25 cellular contexts compared by ENCODE assay signal in genomic region chr2:44155577-44156446, GRCh38. TPM values are rescaled to one million over a fixed set of nuclear protein-coding genes. Genes with fewer than 3 reads are reported as not detected.
A peak's percentile ranks its signal among the peaks of the same experiment; 100 is the strongest.
DNase-seq lines count a peak whose midpoint lies in the region; ATAC-seq, FAIRE-seq and TF ChIP-seq lines count a peak whose summit lies in the region.
"Had no signal": no experiment of that assay in that cellular context is flagged by ENCODE, and none has a peak within 500 bp of the region (broad histone marks: within the 10 kb centered on the region; RNA-seq: fewer than 3 reads in every experiment).

No MANE protein-coding gene starts in this region.

- H3K27ac ChIP-seq in PC-3 (ENCODE audit: low read length) (no peak overlapping the region), parathyroid adenoma (no peak overlapping the region), aorta (ENCODE audit: low read depth in 1 of 2, low read length in 2 of 2) (peak overlapping the region in 1 of 2 donors; percentile 45)
- H3K27ac ChIP-seq: HL-60 had no signal

- H3K4me2 ChIP-seq in PC-3 (ENCODE audit: low read length) (no peak overlapping the region), parathyroid adenoma (ENCODE audit: low read length) (no peak overlapping the region)

- H3K9ac ChIP-seq in PC-3 (ENCODE audit: low read length) = no peak overlapping the region
- H3K9ac ChIP-seq in parathyroid adenoma = no peak overlapping the region

- no peaks in the 10 kb centered on the region for H3K27me3 Mint-ChIP-seq in chondrocyte (ENCODE audit: low read depth)
- H3K27me3 Mint-ChIP-seq in naive thymus-derived CD8-positive, alpha-beta T cell = no peaks in the 10 kb centered on the region
- H3K27me3 Mint-ChIP-seq: activated naive CD8-positive, alpha-beta T cell treated with anti-CD3 and anti-CD28 coated beads, Interleukin-2, amount 10 ng/mL, durations not matched to agents 7 days and 5 days; central memory CD8-positive, alpha-beta T cell had no signal

- H3K4me1 ChIP-seq in PC-3 (ENCODE audit: insufficient read depth, low read length) (no peaks in the 10 kb centered on the region), parathyroid adenoma (no peaks in the 10 kb centered on the region), aorta (ENCODE audit: control insufficient read depth in 1 of 2, insufficient read depth in 2 of 2, low read length in 2 of 2) (no peaks in the 10 kb centered on the region)

- H2AFZ ChIP-seq in PC-3 (ENCODE audit: low read length) (no peak overlapping the region), parathyroid adenoma (peak overlapping the region; percentile 49)

- POLR2A ChIA-PET in PC-3 (lab: Charles Lee; ENCODE audit: unreplicated experiment) = no interaction called here
- POLR2A ChIA-PET in naive thymus-derived CD8-positive, alpha-beta T cell (lab: Charles Lee) = interaction anchor here (1.1 kb wide), 1 partner anchor 13 kb away, joined by 4 read pairs; the partner anchor contains the start of gene PPM1B

- no peaks in the 10 kb centered on the region for H3K79me2 ChIP-seq in PC-3 (ENCODE audit: low read length)
- H3K79me2 ChIP-seq in parathyroid adenoma = no peaks in the 10 kb centered on the region

- no peak for TF ChIP-seq POLR2A in H54 (IDR thresholded peaks at IDR 0.05; ENCODE audit: low read depth, low read length)

- H3K27me3 ChIP-seq in PC-3 (ENCODE audit: low read length) (no peaks in the 10 kb centered on the region), parathyroid adenoma (ENCODE audit: control insufficient read depth, insufficient read depth, low read length) (no peaks in the 10 kb centered on the region), aorta (ENCODE audit: control insufficient read depth in 1 of 2, insufficient read depth in 2 of 2, low read length in 1 of 2) (no peaks in the 10 kb centered on the region)
- H3K27me3 ChIP-seq: right atrium auricular region had no signal

- intact Hi-C loops in PC-3 (cut with micrococcal nuclease) (no loop called here), aorta (cut with DNase I) (no loop called here)

- WGBS in aorta, 2 donors = 62 to 79% methylated on average over 6 of the region's 6 CpGs

- H3K36me3 ChIP-seq in PC-3 (ENCODE audit: low read depth, low read length) (no peaks in the 10 kb centered on the region), parathyroid adenoma (ENCODE audit: control insufficient read depth, insufficient read depth, low read length) (no peaks in the 10 kb centered on the region), aorta (ENCODE audit: control insufficient read depth in 1 of 2, insufficient read depth in 2 of 2, low read length in 1 of 2) (no peaks in the 10 kb centered on the region)
- H3K36me3 ChIP-seq: right atrium auricular region had no signal

- peak; percentile 35 for ATAC-seq in PC-3
- ATAC-seq in aorta (ENCODE audit: low FRiP score) = no peak
- no peak for ATAC-seq in HG02973 (IDR thresholded peaks at IDR 0.05; ENCODE audit: unreplicated experiment)
- ATAC-seq in naive thymus-derived CD8-positive, alpha-beta T cell = no peak
- ATAC-seq: activated CD8-positive, alpha-beta T cell treated with anti-CD3 and anti-CD28 coated beads, Interleukin-2, amount 10 ng/mL, durations not matched to agents 7 days and 5 days; activated T-cell treated with anti-CD3 and anti-CD28 coated beads, Interleukin-2, amount 50 U/mL, for 72 hours; CD8-positive, alpha-beta T cell; left colon; WTC11 had no signal

- no peak overlapping the region for H3K4me3 Mint-ChIP-seq in chondrocyte (ENCODE audit: unreplicated experiment)
- H3K4me3 Mint-ChIP-seq in naive thymus-derived CD8-positive, alpha-beta T cell = no peak overlapping the region
- H3K4me3 Mint-ChIP-seq: activated CD8-positive, alpha-beta T cell treated with anti-CD3 and anti-CD28 coated beads, Interleukin-2, amount 10 ng/mL, durations not matched to agents 7 days and 5 days; activated naive CD8-positive, alpha-beta T cell treated with anti-CD3 and anti-CD28 coated beads, Interleukin-2, amount 10 ng/mL, durations not matched to agents 7 days and 5 days; activated T-cell treated with anti-CD3 and anti-CD28 coated beads, Interleukin-2, amount 50 U/mL, for 72 hours; CD8-positive, alpha-beta T cell; central memory CD8-positive, alpha-beta T cell; mesothelial cell of epicardium; T-helper 1 cell treated with Interleukin-12 subunit alpha and Interleukin-12 subunit beta and Interleukin-4 antibody, amounts not matched to agents 30 μg/mL and 1 μg/mL, for 36 hours; WTC11 had no signal

- H3K27ac Mint-ChIP-seq in chondrocyte (ENCODE audit: unreplicated experiment) = peak overlapping the region; percentile 27
- no peak overlapping the region for H3K27ac Mint-ChIP-seq in naive thymus-derived CD8-positive, alpha-beta T cell
- H3K27ac Mint-ChIP-seq: activated CD8-positive, alpha-beta T cell treated with anti-CD3 and anti-CD28 coated beads, Interleukin-2, amount 10 ng/mL, durations not matched to agents 7 days and 5 days; activated naive CD8-positive, alpha-beta T cell treated with anti-CD3 and anti-CD28 coated beads, Interleukin-2, amount 10 ng/mL, durations not matched to agents 7 days and 5 days; activated T-cell treated with anti-CD3 and anti-CD28 coated beads, Interleukin-2, amount 50 U/mL, for 72 hours; CD8-positive, alpha-beta T cell; mesothelial cell of epicardium; T-helper 1 cell treated with Interleukin-12 subunit alpha and Interleukin-12 subunit beta and Interleukin-4 antibody, amounts not matched to agents 30 μg/mL and 1 μg/mL, for 36 hours; WTC11 had no signal

- H3K36me3 Mint-ChIP-seq in chondrocyte (ENCODE audit: low read depth) = no peaks in the 10 kb centered on the region
- H3K36me3 Mint-ChIP-seq in naive thymus-derived CD8-positive, alpha-beta T cell = no peaks in the 10 kb centered on the region
- H3K36me3 Mint-ChIP-seq: activated naive CD8-positive, alpha-beta T cell treated with anti-CD3 and anti-CD28 coated beads, Interleukin-2, amount 10 ng/mL, durations not matched to agents 7 days and 5 days; CD8-positive, alpha-beta T cell; mesothelial cell of epicardium; WTC11 had no signal

- TF ChIP-seq CTCF in PC-3 (conservative IDR thresholded peaks at IDR 0.05; ENCODE audit: low read depth, low read length) (no peak), chondrocyte (IDR thresholded peaks at IDR 0.05) (no peak), parathyroid adenoma (IDR thresholded peaks at IDR 0.05) (no peak)

- H3K9me3 ChIP-seq in PC-3 (ENCODE audit: low read length) (no peaks in the 10 kb centered on the region), parathyroid adenoma (ENCODE audit: control insufficient read depth, low read length) (no peaks in the 10 kb centered on the region), aorta (ENCODE audit: control insufficient read depth, low read length) (no peaks in the 10 kb centered on the region)
- H3K9me3 ChIP-seq: right atrium auricular region had no signal

- CTCF ChIA-PET in PC-3 (lab: Charles Lee) = no interaction called here

- no peaks in the 10 kb centered on the region for H4K20me1 ChIP-seq in PC-3 (ENCODE audit: low read length)

- H3K9me3 Mint-ChIP-seq in chondrocyte (ENCODE audit: low read depth) = no peaks in the 10 kb centered on the region
- H3K9me3 Mint-ChIP-seq in naive thymus-derived CD8-positive, alpha-beta T cell = no peaks in the 10 kb centered on the region
- H3K9me3 Mint-ChIP-seq: activated naive CD8-positive, alpha-beta T cell treated with anti-CD3 and anti-CD28 coated beads, Interleukin-2, amount 10 ng/mL, durations not matched to agents 7 days and 5 days; activated T-cell treated with anti-CD3 and anti-CD28 coated beads, Interleukin-2, amount 50 U/mL, for 72 hours; CD8-positive, alpha-beta T cell; central memory CD8-positive, alpha-beta T cell; T-helper 1 cell treated with Interleukin-12 subunit alpha and Interleukin-12 subunit beta and Interleukin-4 antibody, amounts not matched to agents 30 μg/mL and 1 μg/mL, for 36 hours had no signal

- peaks cover 8% of the 10 kb centered on the region for H3K4me1 Mint-ChIP-seq in chondrocyte (ENCODE audit: low read depth)
- H3K4me1 Mint-ChIP-seq in naive thymus-derived CD8-positive, alpha-beta T cell = peaks cover 0 to 3% (median 0%) of the 10 kb centered on the region in 4 donors
- H3K4me1 Mint-ChIP-seq: activated naive CD8-positive, alpha-beta T cell treated with anti-CD3 and anti-CD28 coated beads, Interleukin-2, amount 10 ng/mL, durations not matched to agents 7 days and 5 days; central memory CD8-positive, alpha-beta T cell; mesothelial cell of epicardium had no signal

- no TSS peak for BruUV-seq in PC-3 (replicated peaks; lab: Mats Ljungman, UMichigan)

- DNase-seq in H54 (ENCODE audit: insufficient read length, low spot score) = no peak
- peak; percentile 20 for DNase-seq in PC-3
- DNase-seq in chondrocyte (ENCODE audit: low spot score) = no peak
- no peak for DNase-seq in aorta
- DNase-seq in DMS114 treated with DMSO at 0.1 percent for 48 hours (lab: John Stamatoyannopoulos, UW; ENCODE audit: unreplicated experiment) = no peak
- DNase-seq in naive thymus-derived CD8-positive, alpha-beta T cell = no peak
- DNase-seq: activated CD8-positive, alpha-beta T cell treated with anti-CD3 and anti-CD28 coated beads, Interleukin-2, amount 10 ng/mL, durations not matched to agents 7 days and 5 days; activated naive CD8-positive, alpha-beta T cell treated with anti-CD3 and anti-CD28 coated beads, Interleukin-2, amount 10 ng/mL, durations not matched to agents 7 days and 5 days; activated T-cell treated with anti-CD3 and anti-CD28 coated beads, Interleukin-2, amount 50 U/mL, for 72 hours; CD8-positive, alpha-beta T cell; foreskin melanocyte; KBM-7; left colon; NCI-H69; RPMI8226; stimulated activated CD4-positive, alpha-beta T cell treated with anti-CD3 and anti-CD28 coated beads, Interleukin-1b, Interleukin-23, amount 100 ng/mL, for 48 hours had no signal

- H3K4me3 ChIP-seq in PC-3 (ENCODE audit: low read length) (no peak overlapping the region), parathyroid adenoma (ENCODE audit: low read depth, low read length) (no peak overlapping the region), aorta (ENCODE audit: low read length in 2 of 2) (no peak overlapping the region)
- H3K4me3 ChIP-seq: right atrium auricular region had no signal

- H3K9me2 ChIP-seq in PC-3 (replicated peaks; ENCODE audit: low read length) = no peaks in the 10 kb centered on the region

- H3F3A ChIP-seq in PC-3 (ENCODE audit: low read length, unreplicated experiment) = no peaks in the 10 kb centered on the region

- FAIRE-seq in H54 (lab: Jason Lieb, UNC) = peak; percentile 15
- FAIRE-seq: urothelium cell line had no signal

RNA-seq across cellular contexts. Expression of gene PPM1B, which starts 12.9 kb away (rescaled TPM):
- total RNA-seq in PC-3 (2014; rRNA removed) (16.0 and 17.6 TPM in 2 replicates), chondrocyte (31.9 to 32.6 TPM (median 32.5 TPM) in 3 replicates), aorta (10 to 100 TPM; 57.9 to 75.6 TPM)
- polyA plus RNA-seq in aorta = 10 to 100 TPM; 42.1 to 42.7 TPM
- 10 to 100 TPM; 76.7 to 88.0 TPM for total RNA-seq in naive thymus-derived CD8-positive, alpha-beta T cell
- 10 to 100 TPM; 43.3 to 54.5 (median 51.2) TPM for polyA plus RNA-seq in naive thymus-derived CD8-positive, alpha-beta T cell
